7 cellular contexts compared by ENCODE assay signal in genomic region chr11:16772141-16772512, GRCh38.
"Had no signal": no experiment of that assay in that cellular context is flagged by ENCODE, and none has a peak within 500 bp of the region (broad histone marks: within the 10 kb centered on the region; RNA-seq: fewer than 3 reads in every experiment).

No MANE protein-coding gene starts in this region.

- FAIRE-seq: H1, H54, HepG2 had no signal

- H3K4me2 ChIP-seq: GM23338 had no signal

- H3K27ac Mint-ChIP-seq: GM23338, H9, IgD-negative memory B cell had no signal

- H3K4me3 Mint-ChIP-seq: GM23338, H9 had no signal

- ATAC-seq: GM23338, HepG2 had no signal

- H2AFZ ChIP-seq: GM23338 had no signal

- H3K4me3 ChIP-seq: GM23338 had no signal

- H3K9me3 Mint-ChIP-seq: GM23338, H9, IgD-negative memory B cell had no signal

- H3K36me3 Mint-ChIP-seq: IgD-negative memory B cell had no signal

- H3K4me1 Mint-ChIP-seq: IgD-negative memory B cell had no signal

- DNase-seq: H9, HCEC 1CT had no signal
